19 cellular contexts compared by ENCODE assay signal in genomic region chr12:12331244-12331771, GRCh38. TPM values are rescaled to one million over a fixed set of nuclear protein-coding genes. Genes with fewer than 3 reads are reported as not detected.
DNase-seq lines count a peak whose midpoint lies in the region; ATAC-seq and TF ChIP-seq lines count a peak whose summit lies in the region.
"Had no signal": no experiment of that assay in that cellular context is flagged by ENCODE, and none has a peak within 500 bp of the region (broad histone marks: within the 10 kb centered on the region; RNA-seq: fewer than 3 reads in every experiment).

No MANE protein-coding gene starts in this region.

- DNase-seq in WTC11 (ENCODE audit: low spot score), result peak; percentile 48
- DNase-seq in hepatocyte (ENCODE audit: low spot score), result peak; percentile 45
- peak; percentile 59 for DNase-seq in neural progenitor cell (ENCODE audit: low spot score)
- DNase-seq in T-helper 1 cell, result no peak
- DNase-seq in Kasumi-1 (lab: John Stamatoyannopoulos, UW), result no peak
- DNase-seq in activated CD8-positive, alpha-beta T cell treated with anti-CD3 and anti-CD28 coated beads for 36 hours, result no peak
- DNase-seq: activated B cell treated with CpG ODN at 0.5 μM for 24 hours; activated naive CD8-positive, alpha-beta T cell treated with anti-CD3 and anti-CD28 coated beads, Interleukin-2, amount 10 ng/mL, durations not matched to agents 7 days and 5 days; CD4-positive, alpha-beta T cell; left colon; naive B cell; NCI-H1436 treated with DMSO at 0.1 percent for 48 hours; stimulated activated naive B cell treated with anti-CD40 and anti-IgM and Interleukin-4, amounts not matched to agents 10 μg/mL and 1 μg/mL and 100 μg/mL, for 72 hours had no signal

- H2AFZ ChIP-seq in hepatocyte, result peak overlapping the region; percentile 13
- H2AFZ ChIP-seq in neural progenitor cell (replicated peaks), result no peak overlapping the region

- H3K4me1 ChIP-seq in hepatocyte (ENCODE audit: insufficient read depth), result peaks cover 12% of the 10 kb centered on the region
- peaks cover 8% of the 10 kb centered on the region for H3K4me1 ChIP-seq in neural progenitor cell

- H3K4me3 ChIP-seq in hepatocyte (no peak overlapping the region), neural progenitor cell (no peak overlapping the region)

- H3F3A ChIP-seq in neural progenitor cell (ENCODE audit: low read depth), result no peaks in the 10 kb centered on the region

- H3K36me3 Mint-ChIP-seq in WTC11 (no peaks in the 10 kb centered on the region), neural progenitor cell (no peaks in the 10 kb centered on the region)
- H3K36me3 Mint-ChIP-seq in activated CD8-positive, alpha-beta T cell treated with anti-CD3 and anti-CD28 coated beads for 36 hours (ENCODE audit: low read depth), result no peaks in the 10 kb centered on the region
- H3K36me3 Mint-ChIP-seq: activated naive CD8-positive, alpha-beta T cell treated with anti-CD3 and anti-CD28 coated beads, Interleukin-2, amount 10 ng/mL, durations not matched to agents 7 days and 5 days; naive B cell had no signal

- CTCF ChIA-PET in WTC11 (lab: Charles Lee), result interaction anchor here (0.8 to 1.3 kb wide), 2 partner anchors 11 to 298 kb away, joined by 3 to 5 read pairs; no protein-coding TSS in a partner anchor
- CTCF ChIA-PET in activated CD8-positive, alpha-beta T cell treated with anti-CD3 and anti-CD28 coated beads for 36 hours (lab: Charles Lee), result interaction anchor here (1.0 to 9.4 kb wide), 6 partner anchors 9 to 296 kb away, joined by 3 to 82 read pairs (median 4); partner anchors contain the start of gene MANSC1

- no peaks in the 10 kb centered on the region for H3K9me3 ChIP-seq in hepatocyte (ENCODE audit: low read depth)
- H3K9me3 ChIP-seq in neural progenitor cell (ENCODE audit: low read depth), result no peaks in the 10 kb centered on the region

- H3K27ac Mint-ChIP-seq in WTC11 (peak overlapping the region; percentile 50), neural progenitor cell (peak overlapping the region; percentile 4)
- H3K27ac Mint-ChIP-seq in activated CD8-positive, alpha-beta T cell treated with anti-CD3 and anti-CD28 coated beads for 36 hours, result no peak overlapping the region
- H3K27ac Mint-ChIP-seq: activated B cell treated with CpG ODN at 0.5 μM for 24 hours; activated naive CD8-positive, alpha-beta T cell treated with anti-CD3 and anti-CD28 coated beads, Interleukin-2, amount 10 ng/mL, durations not matched to agents 7 days and 5 days; activated T-helper 1 cell treated with anti-CD3 and anti-CD28 coated beads, Interleukin-12 subunit alpha, Interleukin-12 subunit beta, Interleukin-2, Interleukin-4 antibody, amounts not matched to agents 30 ng/mL and 10 ng/mL and 1 ng/mL, durations not matched to agents 14 hours and 24 hours and 36 hours; CD4-positive, alpha-beta T cell; stimulated activated naive B cell treated with anti-CD40 and anti-IgM and Interleukin-4, amounts not matched to agents 10 μg/mL and 1 μg/mL and 100 μg/mL, for 72 hours had no signal

- ATAC-seq in WTC11 (peak; percentile 87), GM19035 (IDR thresholded peaks at IDR 0.05; ENCODE audit: unreplicated experiment) (no peak)
- no peak for ATAC-seq in activated CD8-positive, alpha-beta T cell treated with anti-CD3 and anti-CD28 coated beads for 36 hours
- ATAC-seq: HCT116; Right ventricle myocardium inferior; stimulated activated naive B cell treated with anti-CD40 and anti-IgM and Interleukin-4, amounts not matched to agents 10 μg/mL and 1 μg/mL and 100 μg/mL, for 72 hours had no signal

- H3K36me3 ChIP-seq in hepatocyte (replicated peaks; ENCODE audit: insufficient read depth, low read depth) (no peaks in the 10 kb centered on the region), neural progenitor cell (no peaks in the 10 kb centered on the region)

- H3K9ac ChIP-seq in neural progenitor cell, result no peak overlapping the region

- H3K9me3 Mint-ChIP-seq in WTC11, result no peaks in the 10 kb centered on the region
- no peaks in the 10 kb centered on the region for H3K9me3 Mint-ChIP-seq in neural progenitor cell
- H3K9me3 Mint-ChIP-seq in activated CD8-positive, alpha-beta T cell treated with anti-CD3 and anti-CD28 coated beads for 36 hours, result no peaks in the 10 kb centered on the region
- H3K9me3 Mint-ChIP-seq: activated B cell treated with CpG ODN at 0.5 μM for 24 hours; activated naive CD8-positive, alpha-beta T cell treated with anti-CD3 and anti-CD28 coated beads, Interleukin-2, amount 10 ng/mL, durations not matched to agents 7 days and 5 days; activated T-helper 1 cell treated with anti-CD3 and anti-CD28 coated beads, Interleukin-12 subunit alpha, Interleukin-12 subunit beta, Interleukin-2, Interleukin-4 antibody, amounts not matched to agents 30 ng/mL and 10 ng/mL and 1 ng/mL, durations not matched to agents 14 hours and 24 hours and 36 hours; CD4-positive, alpha-beta T cell; central memory CD8-positive, alpha-beta T cell; naive B cell; stimulated activated naive B cell treated with anti-CD40 and anti-IgM and Interleukin-4, amounts not matched to agents 10 μg/mL and 1 μg/mL and 100 μg/mL, for 72 hours had no signal

- H3K27me3 Mint-ChIP-seq in WTC11 (ENCODE audit: low read depth), result no peaks in the 10 kb centered on the region; the same call in 1 of the 2 replicates
- H3K27me3 Mint-ChIP-seq in neural progenitor cell (ENCODE audit: insufficient read depth, low read depth), result no peaks in the 10 kb centered on the region
- no peaks in the 10 kb centered on the region for H3K27me3 Mint-ChIP-seq in activated CD8-positive, alpha-beta T cell treated with anti-CD3 and anti-CD28 coated beads for 36 hours
- H3K27me3 Mint-ChIP-seq: CD4-positive, alpha-beta T cell had no signal

- 76% methylated on average over 7 of the region's 7 CpGs for WGBS in hepatocyte (ENCODE audit: low lambda C conversion rate, missing lambda C conversion rate)

- no peaks in the 10 kb centered on the region for H3K79me2 ChIP-seq in hepatocyte
- no peaks in the 10 kb centered on the region for H3K79me2 ChIP-seq in neural progenitor cell (ENCODE audit: low read depth)

- no peak for TF ChIP-seq CTCF in C4-2B (conservative IDR thresholded peaks at IDR 0.05)
- TF ChIP-seq CTCF in WTC11 (IDR thresholded peaks at IDR 0.05), result no peak
- TF ChIP-seq CTCF in hepatocyte (IDR thresholded peaks at IDR 0.05; ENCODE audit: poor library complexity), result no peak
- no peak for TF ChIP-seq CTCF in neural progenitor cell (IDR thresholded peaks at IDR 0.05)
- TF ChIP-seq CTCF in activated CD8-positive, alpha-beta T cell treated with anti-CD3 and anti-CD28 coated beads for 36 hours (IDR thresholded peaks at IDR 0.05), result no peak

- POLR2A ChIA-PET in WTC11 (lab: Charles Lee), result interaction anchor here (0.9 kb wide), 1 partner anchor 11 kb away, joined by 3 read pairs; no protein-coding TSS in a partner anchor
- POLR2A ChIA-PET in activated CD8-positive, alpha-beta T cell treated with anti-CD3 and anti-CD28 coated beads for 36 hours (lab: Charles Lee), result interaction anchor here (1.2 kb wide), 1 partner anchor 26 kb away, joined by 6 read pairs; the partner anchor contains the start of gene BORCS5

- H3K4me2 ChIP-seq in hepatocyte (peak overlapping the region; percentile 67), neural progenitor cell (peak overlapping the region; percentile 14)

- no peaks in the 10 kb centered on the region for H3K9me2 ChIP-seq in hepatocyte (replicated peaks; ENCODE audit: insufficient read depth)

- H3K27ac ChIP-seq in C4-2B (0 out of 2 replicates have a peak overlapping the region, but pooled peaks have one; percentile 0), hepatocyte (peak overlapping the region; percentile 74), neural progenitor cell (no peak overlapping the region)

- H3K27me3 ChIP-seq in hepatocyte (no peaks in the 10 kb centered on the region), neural progenitor cell (no peaks in the 10 kb centered on the region)

- H4K20me1 ChIP-seq in hepatocyte (ENCODE audit: insufficient read depth, poor library complexity, severe bottlenecking), result no peaks in the 10 kb centered on the region
- H4K20me1 ChIP-seq in neural progenitor cell (ENCODE audit: low read depth), result no peaks in the 10 kb centered on the region

- intact Hi-C loops in activated CD8-positive, alpha-beta T cell treated with anti-CD3 and anti-CD28 coated beads for 36 hours (cut with micrococcal nuclease), result loop anchor here (5.0 to 10.0 kb wide), 2 partner anchors 249 to 757 kb away; no protein-coding TSS in a partner anchor

- H3K4me1 Mint-ChIP-seq in WTC11 (peaks cover 31% of the 10 kb centered on the region), neural progenitor cell (peaks cover 22% of the 10 kb centered on the region)
- peaks cover 20% of the 10 kb centered on the region for H3K4me1 Mint-ChIP-seq in activated CD8-positive, alpha-beta T cell treated with anti-CD3 and anti-CD28 coated beads for 36 hours (ENCODE audit: low read depth)

- H3K4me3 Mint-ChIP-seq in WTC11 (no peak overlapping the region), neural progenitor cell (no peak overlapping the region)
- no peak overlapping the region for H3K4me3 Mint-ChIP-seq in activated CD8-positive, alpha-beta T cell treated with anti-CD3 and anti-CD28 coated beads for 36 hours
- H3K4me3 Mint-ChIP-seq: activated B cell treated with CpG ODN at 0.5 μM for 24 hours; activated naive CD8-positive, alpha-beta T cell treated with anti-CD3 and anti-CD28 coated beads, Interleukin-2, amount 10 ng/mL, durations not matched to agents 7 days and 5 days; activated T-helper 1 cell treated with anti-CD3 and anti-CD28 coated beads, Interleukin-12 subunit alpha, Interleukin-12 subunit beta, Interleukin-2, Interleukin-4 antibody, amounts not matched to agents 30 ng/mL and 10 ng/mL and 1 ng/mL, durations not matched to agents 14 hours and 24 hours and 36 hours; CD4-positive, alpha-beta T cell; central memory CD8-positive, alpha-beta T cell; naive B cell; stimulated activated naive B cell treated with anti-CD40 and anti-IgM and Interleukin-4, amounts not matched to agents 10 μg/mL and 1 μg/mL and 100 μg/mL, for 72 hours had no signal

TF ChIP-seq in WTC11, 78 proteins besides CTCF, POLR2A, EP300 and RAD21 (continues in another document):
- TF ChIP-seq NR1H2 (CRISPR knock-in tag; IDR thresholded peaks at IDR 0.05), result no peak
- no peak for TF ChIP-seq IRF2 (CRISPR knock-in tag; IDR thresholded peaks at IDR 0.05; ENCODE audit: borderline replicate concordance, low read depth)
- TF ChIP-seq ZNF423 (CRISPR knock-in tag; IDR thresholded peaks at IDR 0.05), result no peak
- no peak for TF ChIP-seq SMAD4 (CRISPR knock-in tag; IDR thresholded peaks at IDR 0.05)
- no peak for TF ChIP-seq ZNF317 (CRISPR knock-in tag; IDR thresholded peaks at IDR 0.05; ENCODE audit: borderline replicate concordance, low read depth)

RNA-seq across cellular contexts. Expression of gene MANSC1, which starts 18.7 kb away (rescaled TPM):
- total RNA-seq in WTC11 (2021), result 6.8 to 10.7 TPM (median 10.6 TPM) in 3 replicates
- 14.0 and 17.4 TPM in 2 replicates for total RNA-seq in hepatocyte
- polyA plus RNA-seq in hepatocyte, result 15.4 and 20.5 TPM in 2 replicates
- 6.2 and 6.5 TPM in 2 replicates for total RNA-seq in neural progenitor cell (ENCODE audit: low replicate concordance)
- under 1 TPM; 0.09 to 0.20 TPM for total RNA-seq in activated CD8-positive, alpha-beta T cell treated with anti-CD3 and anti-CD28 coated beads for 36 hours

RNA-seq across cellular contexts. Expression of gene BORCS5, which starts 25.6 kb away (rescaled TPM):
- 13.2 to 16.4 TPM (median 15.1 TPM) in 3 replicates for total RNA-seq in WTC11 (2021)
- total RNA-seq in hepatocyte, result 11.2 and 12.8 TPM in 2 replicates
- polyA plus RNA-seq in hepatocyte, result 6.6 and 13.3 TPM in 2 replicates
- total RNA-seq in neural progenitor cell (ENCODE audit: low replicate concordance), result 11.4 and 13.3 TPM in 2 replicates
- total RNA-seq in activated CD8-positive, alpha-beta T cell treated with anti-CD3 and anti-CD28 coated beads for 36 hours, result 10 to 100 TPM; 31.5 to 32.9 TPM

Comparison
In these comparisons a context has a peak if more than half of its experiments do, and no peak if none do; other contexts are left out.
1. DNase-seq: peak in WTC11 (single experiment), hepatocyte (single experiment) and neural progenitor cell (single experiment); none in T-helper 1 cell (0 of 5), Kasumi-1 (0 of 2) and activated CD8-positive, alpha-beta T cell treated with anti-CD3 and anti-CD28 coated beads for 36 hours (single experiment).